In the genomic region with DNA sequence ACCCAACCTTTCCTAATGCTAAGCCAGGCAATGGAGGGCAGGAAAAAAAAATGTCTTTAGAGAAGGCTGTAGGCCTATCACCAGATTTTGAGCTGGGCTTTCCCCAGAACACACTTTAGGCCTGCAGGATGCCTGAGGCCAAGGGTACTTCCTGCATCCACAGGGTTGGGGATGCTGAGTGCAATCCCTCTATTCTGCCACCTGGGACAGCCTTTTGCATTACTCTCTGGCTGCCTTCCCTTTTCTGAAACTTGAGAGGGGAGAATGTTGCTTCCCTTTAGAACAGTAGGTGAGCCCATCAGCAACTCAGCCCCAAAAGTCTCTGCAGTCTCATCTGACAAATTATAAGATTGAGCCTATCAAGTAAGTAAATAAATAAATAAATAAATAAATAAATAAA, we compare ENCODE assay signal across 9 cellular contexts.
DNase-seq lines count a peak whose midpoint lies in the region; TF ChIP-seq lines count a peak whose summit lies in the region.
"Had no signal": no experiment of that assay in that cellular context is flagged by ENCODE, and none has a peak within 500 bp of the region (broad histone marks: within the 10 kb centered on the region; RNA-seq: fewer than 3 reads in every experiment).

No MANE protein-coding gene starts in this region.

- H3K36me3 ChIP-seq in SK-N-SH (replicated peaks in 1 of 2; ENCODE audit: control insufficient read depth in 1 of 2, insufficient read depth in 2 of 2, low read length in 1 of 2): no peaks in the 10 kb centered on the region

- H3F3A ChIP-seq in SK-N-SH (replicated peaks; ENCODE audit: insufficient read depth): no peaks in the 10 kb centered on the region

- H4K20me1 ChIP-seq in SK-N-SH (ENCODE audit: insufficient read depth): no peaks in the 10 kb centered on the region

- no peaks in the 10 kb centered on the region for H3K27me3 ChIP-seq in SK-N-SH (ENCODE audit: insufficient read depth)

- DNase-seq in NCI-H2081 (lab: John Stamatoyannopoulos, UW): peak; percentile 54 to 72
- no peak for DNase-seq in NCI-H2081 treated with DMSO at 0.1 percent for 48 hours (lab: John Stamatoyannopoulos, UW)
- DNase-seq in HT1080 (ENCODE audit: low read depth): peak; percentile 39
- peak; percentile 50 for DNase-seq in SK-N-SH
- peak; percentile 65 for DNase-seq in left kidney (ENCODE audit: low read depth, low spot score)
- DNase-seq in NCI-H446 treated with DMSO at 0.1 percent for 48 hours (lab: John Stamatoyannopoulos, UW): no peak
- DNase-seq in GM03348 (ENCODE audit: low spot score): no peak
- DNase-seq in nucleus accumbens (lab: John Stamatoyannopoulos, UW): no peak
- DNase-seq: AML-193 had no signal

- no peaks in the 10 kb centered on the region for H3K79me2 ChIP-seq in SK-N-SH (ENCODE audit: insufficient read depth)

- no peak overlapping the region for H3K4me3 ChIP-seq in SK-N-SH (ENCODE audit: low read depth in 2 of 2, low read length in 1 of 2)

- no peak for TF ChIP-seq EP300 in SK-N-SH (IDR thresholded peaks at IDR 0.05; ENCODE audit: borderline replicate concordance in 1 of 2, low read depth in 1 of 2, low read length in 1 of 2)

- no peaks in the 10 kb centered on the region for H3K9me3 ChIP-seq in SK-N-SH

- TF ChIP-seq RAD21 in SK-N-SH (IDR thresholded peaks at IDR 0.05; ENCODE audit: low read length): peak; percentile 35

- peak; percentile 36 for TF ChIP-seq CTCF in SK-N-SH (IDR thresholded peaks at IDR 0.05)

- H3K4me2 ChIP-seq in SK-N-SH: no peak overlapping the region

- CTCF ChIA-PET in SK-N-SH (lab: Yijun Ruan, JAX): interaction anchor here (0.6 to 1.3 kb wide), 4 partner anchors 12 to 343 kb away, joined by 3 to 8 read pairs (median 4); no protein-coding TSS in a partner anchor

- no peak overlapping the region for H3K27ac ChIP-seq in SK-N-SH (ENCODE audit: low read depth in 2 of 2, low read length in 1 of 2)

- peaks cover 0 to 6% of the 10 kb centered on the region in 2 experiments; a peak in 2 of 4 replicates for H3K4me1 ChIP-seq in SK-N-SH (ENCODE audit: control insufficient read depth in 1 of 2, insufficient read depth in 2 of 2, low read depth in 1 of 2, low read length in 1 of 2)

- H3K9me2 ChIP-seq in SK-N-SH: no peaks in the 10 kb centered on the region

- H3K9ac ChIP-seq in SK-N-SH: no peak overlapping the region

- no peak overlapping the region for H2AFZ ChIP-seq in SK-N-SH (ENCODE audit: low read depth)

- POLR2A ChIA-PET in SK-N-SH (lab: Yijun Ruan, JAX): interaction anchor here (0.6 kb wide), 1 partner anchor 216 kb away, joined by 7 read pairs; no protein-coding TSS in a partner anchor

TF ChIP-seq in SK-N-SH, 30 proteins besides CTCF, POLR2A, EP300 and RAD21 (continues in another document):
- TF ChIP-seq, protein P1, sequence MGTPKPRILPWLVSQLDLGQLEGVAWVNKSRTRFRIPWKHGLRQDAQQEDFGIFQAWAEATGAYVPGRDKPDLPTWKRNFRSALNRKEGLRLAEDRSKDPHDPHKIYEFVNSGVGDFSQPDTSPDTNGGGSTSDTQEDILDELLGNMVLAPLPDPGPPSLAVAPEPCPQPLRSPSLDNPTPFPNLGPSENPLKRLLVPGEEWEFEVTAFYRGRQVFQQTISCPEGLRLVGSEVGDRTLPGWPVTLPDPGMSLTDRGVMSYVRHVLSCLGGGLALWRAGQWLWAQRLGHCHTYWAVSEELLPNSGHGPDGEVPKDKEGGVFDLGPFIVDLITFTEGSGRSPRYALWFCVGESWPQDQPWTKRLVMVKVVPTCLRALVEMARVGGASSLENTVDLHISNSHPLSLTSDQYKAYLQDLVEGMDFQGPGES (IDR thresholded peaks at IDR 0.05; ENCODE audit: low read depth, low read length): no peak
- TF ChIP-seq SIN3A (IDR thresholded peaks at IDR 0.05; ENCODE audit: borderline replicate concordance, low read depth, low read length) (no peak), JUND (IDR thresholded peaks at IDR 0.05) (no peak), ELF1 (IDR thresholded peaks at IDR 0.05) (no peak), NRF1 (IDR thresholded peaks at IDR 0.05; ENCODE audit: low read depth, low read length) (no peak), FOSL2 (IDR thresholded peaks at IDR 0.05; ENCODE audit: borderline replicate concordance, low read depth) (no peak), EZH2phosphoT487 (IDR thresholded peaks at IDR 0.05; ENCODE audit: borderline replicate concordance, low read depth) (no peak), FOXJ3 (CRISPR knock-in tag; IDR thresholded peaks at IDR 0.05) (no peak), CHD2 (IDR thresholded peaks at IDR 0.05; ENCODE audit: low read length, partially characterized antibody) (no peak), FOXM1 (IDR thresholded peaks at IDR 0.05; ENCODE audit: low read depth) (no peak), RCOR1 (IDR thresholded peaks at IDR 0.05; ENCODE audit: low read length) (no peak), SMC3 (IDR thresholded peaks at IDR 0.05; ENCODE audit: low read depth, low read length) (no peak)
- TF ChIP-seq, protein P2, sequence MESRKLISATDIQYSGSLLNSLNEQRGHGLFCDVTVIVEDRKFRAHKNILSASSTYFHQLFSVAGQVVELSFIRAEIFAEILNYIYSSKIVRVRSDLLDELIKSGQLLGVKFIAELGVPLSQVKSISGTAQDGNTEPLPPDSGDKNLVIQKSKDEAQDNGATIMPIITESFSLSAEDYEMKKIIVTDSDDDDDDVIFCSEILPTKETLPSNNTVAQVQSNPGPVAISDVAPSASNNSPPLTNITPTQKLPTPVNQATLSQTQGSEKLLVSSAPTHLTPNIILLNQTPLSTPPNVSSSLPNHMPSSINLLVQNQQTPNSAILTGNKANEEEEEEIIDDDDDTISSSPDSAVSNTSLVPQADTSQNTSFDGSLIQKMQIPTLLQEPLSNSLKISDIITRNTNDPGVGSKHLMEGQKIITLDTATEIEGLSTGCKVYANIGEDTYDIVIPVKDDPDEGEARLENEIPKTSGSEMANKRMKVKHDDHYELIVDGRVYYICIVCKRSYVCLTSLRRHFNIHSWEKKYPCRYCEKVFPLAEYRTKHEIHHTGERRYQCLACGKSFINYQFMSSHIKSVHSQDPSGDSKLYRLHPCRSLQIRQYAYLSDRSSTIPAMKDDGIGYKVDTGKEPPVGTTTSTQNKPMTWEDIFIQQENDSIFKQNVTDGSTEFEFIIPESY (IDR thresholded peaks at IDR 0.05; ENCODE audit: borderline replicate concordance, low read depth): no peak
- TF ChIP-seq, protein P3, sequence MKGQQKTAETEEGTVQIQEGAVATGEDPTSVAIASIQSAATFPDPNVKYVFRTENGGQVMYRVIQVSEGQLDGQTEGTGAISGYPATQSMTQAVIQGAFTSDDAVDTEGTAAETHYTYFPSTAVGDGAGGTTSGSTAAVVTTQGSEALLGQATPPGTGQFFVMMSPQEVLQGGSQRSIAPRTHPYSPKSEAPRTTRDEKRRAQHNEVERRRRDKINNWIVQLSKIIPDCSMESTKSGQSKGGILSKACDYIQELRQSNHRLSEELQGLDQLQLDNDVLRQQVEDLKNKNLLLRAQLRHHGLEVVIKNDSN (IDR thresholded peaks at IDR 0.05; ENCODE audit: borderline replicate concordance, low read depth): no peak
- TF ChIP-seq, protein P4, sequence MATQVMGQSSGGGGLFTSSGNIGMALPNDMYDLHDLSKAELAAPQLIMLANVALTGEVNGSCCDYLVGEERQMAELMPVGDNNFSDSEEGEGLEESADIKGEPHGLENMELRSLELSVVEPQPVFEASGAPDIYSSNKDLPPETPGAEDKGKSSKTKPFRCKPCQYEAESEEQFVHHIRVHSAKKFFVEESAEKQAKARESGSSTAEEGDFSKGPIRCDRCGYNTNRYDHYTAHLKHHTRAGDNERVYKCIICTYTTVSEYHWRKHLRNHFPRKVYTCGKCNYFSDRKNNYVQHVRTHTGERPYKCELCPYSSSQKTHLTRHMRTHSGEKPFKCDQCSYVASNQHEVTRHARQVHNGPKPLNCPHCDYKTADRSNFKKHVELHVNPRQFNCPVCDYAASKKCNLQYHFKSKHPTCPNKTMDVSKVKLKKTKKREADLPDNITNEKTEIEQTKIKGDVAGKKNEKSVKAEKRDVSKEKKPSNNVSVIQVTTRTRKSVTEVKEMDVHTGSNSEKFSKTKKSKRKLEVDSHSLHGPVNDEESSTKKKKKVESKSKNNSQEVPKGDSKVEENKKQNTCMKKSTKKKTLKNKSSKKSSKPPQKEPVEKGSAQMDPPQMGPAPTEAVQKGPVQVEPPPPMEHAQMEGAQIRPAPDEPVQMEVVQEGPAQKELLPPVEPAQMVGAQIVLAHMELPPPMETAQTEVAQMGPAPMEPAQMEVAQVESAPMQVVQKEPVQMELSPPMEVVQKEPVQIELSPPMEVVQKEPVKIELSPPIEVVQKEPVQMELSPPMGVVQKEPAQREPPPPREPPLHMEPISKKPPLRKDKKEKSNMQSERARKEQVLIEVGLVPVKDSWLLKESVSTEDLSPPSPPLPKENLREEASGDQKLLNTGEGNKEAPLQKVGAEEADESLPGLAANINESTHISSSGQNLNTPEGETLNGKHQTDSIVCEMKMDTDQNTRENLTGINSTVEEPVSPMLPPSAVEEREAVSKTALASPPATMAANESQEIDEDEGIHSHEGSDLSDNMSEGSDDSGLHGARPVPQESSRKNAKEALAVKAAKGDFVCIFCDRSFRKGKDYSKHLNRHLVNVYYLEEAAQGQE (IDR thresholded peaks at IDR 0.05; ENCODE audit: low read depth, low read length): no peak
- TF ChIP-seq, protein P5, sequence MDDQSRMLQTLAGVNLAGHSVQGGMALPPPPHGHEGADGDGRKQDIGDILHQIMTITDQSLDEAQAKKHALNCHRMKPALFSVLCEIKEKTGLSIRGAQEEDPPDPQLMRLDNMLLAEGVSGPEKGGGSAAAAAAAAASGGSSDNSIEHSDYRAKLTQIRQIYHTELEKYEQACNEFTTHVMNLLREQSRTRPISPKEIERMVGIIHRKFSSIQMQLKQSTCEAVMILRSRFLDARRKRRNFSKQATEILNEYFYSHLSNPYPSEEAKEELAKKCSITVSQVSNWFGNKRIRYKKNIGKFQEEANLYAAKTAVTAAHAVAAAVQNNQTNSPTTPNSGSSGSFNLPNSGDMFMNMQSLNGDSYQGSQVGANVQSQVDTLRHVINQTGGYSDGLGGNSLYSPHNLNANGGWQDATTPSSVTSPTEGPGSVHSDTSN (IDR thresholded peaks at IDR 0.05): no peak
- TF ChIP-seq, protein P6, sequence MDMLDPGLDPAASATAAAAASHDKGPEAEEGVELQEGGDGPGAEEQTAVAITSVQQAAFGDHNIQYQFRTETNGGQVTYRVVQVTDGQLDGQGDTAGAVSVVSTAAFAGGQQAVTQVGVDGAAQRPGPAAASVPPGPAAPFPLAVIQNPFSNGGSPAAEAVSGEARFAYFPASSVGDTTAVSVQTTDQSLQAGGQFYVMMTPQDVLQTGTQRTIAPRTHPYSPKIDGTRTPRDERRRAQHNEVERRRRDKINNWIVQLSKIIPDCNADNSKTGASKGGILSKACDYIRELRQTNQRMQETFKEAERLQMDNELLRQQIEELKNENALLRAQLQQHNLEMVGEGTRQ (IDR thresholded peaks at IDR 0.05; ENCODE audit: borderline replicate concordance, low read depth, low read length): no peak
- TF ChIP-seq, protein P7, sequence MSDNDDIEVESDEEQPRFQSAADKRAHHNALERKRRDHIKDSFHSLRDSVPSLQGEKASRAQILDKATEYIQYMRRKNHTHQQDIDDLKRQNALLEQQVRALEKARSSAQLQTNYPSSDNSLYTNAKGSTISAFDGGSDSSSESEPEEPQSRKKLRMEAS (IDR thresholded peaks at IDR 0.05; ENCODE audit: low read depth): no peak

Comparison
In these comparisons a context has a peak if more than half of its experiments do, and no peak if none do; other contexts are left out.
1. DNase-seq: peak in NCI-H2081 (2 of 2), HT1080 (single experiment), SK-N-SH (single experiment) and left kidney (single experiment); none in NCI-H2081 treated with DMSO at 0.1 percent for 48 hours (single experiment), NCI-H446 treated with DMSO at 0.1 percent for 48 hours (single experiment), GM03348 (single experiment) and nucleus accumbens (0 of 56).